23 cellular contexts compared by ENCODE assay signal in genomic region chr15:33016405-33017024, GRCh38.
DNase-seq lines count a peak whose midpoint lies in the region; ATAC-seq lines count a peak whose summit lies in the region.
"Had no signal": no experiment of that assay in that cellular context is flagged by ENCODE, and none has a peak within 500 bp of the region (broad histone marks: within the 10 kb centered on the region; RNA-seq: fewer than 3 reads in every experiment).

No MANE protein-coding gene starts in this region.

- H3K9me3 Mint-ChIP-seq in activated T-cell treated with anti-CD3 and anti-CD28 coated beads, Interleukin-2, amount 50 U/mL, for 4 hours = no peaks in the 10 kb centered on the region
- H3K9me3 Mint-ChIP-seq in naive thymus-derived CD4-positive, alpha-beta T cell = peaks cover 0 to 1% (median 0%) of the 10 kb centered on the region in 11 donors

- intact Hi-C loops in naive thymus-derived CD4-positive, alpha-beta T cell (cut with micrococcal nuclease) = no loop called here

- no peak overlapping the region for H3K4me3 Mint-ChIP-seq in activated T-cell treated with anti-CD3 and anti-CD28 coated beads, Interleukin-2, amount 50 U/mL, for 4 hours
- H3K4me3 Mint-ChIP-seq in naive thymus-derived CD4-positive, alpha-beta T cell = peak overlapping the region in 3 of 10 donors; percentile 12 to 68 (median 14)
- H3K4me3 Mint-ChIP-seq: activated CD8-positive, alpha-beta T cell treated with anti-CD3 and anti-CD28 coated beads, Interleukin-2, amount 10 ng/mL, durations not matched to agents 7 days and 5 days; nephron progenitor cell had no signal

- no peaks in the 10 kb centered on the region for H3K27me3 ChIP-seq in naive thymus-derived CD4-positive, alpha-beta T cell (ENCODE audit: control insufficient read depth in 2 of 2, insufficient read depth in 2 of 2, low read length in 2 of 2)
- H3K27me3 ChIP-seq: pancreas, spleen had no signal

- DNase-seq in activated T-cell treated with anti-CD3 and anti-CD28 coated beads, Interleukin-2, amount 50 U/mL, for 1 hour = peak; percentile 23
- DNase-seq in activated T-cell treated with anti-CD3 and anti-CD28 coated beads for 4 hours = no peak
- DNase-seq in NCI-H2171 (lab: John Stamatoyannopoulos, UW) = peak; percentile 11
- DNase-seq in activated T-cell treated with anti-CD3 and anti-CD28 coated beads, Interleukin-2, amount 50 U/mL, for 4 hours = no peak
- peak in 4 of 9 donors; percentile 15 to 81 (median 48) for DNase-seq in naive thymus-derived CD4-positive, alpha-beta T cell
- DNase-seq in cerebellum (ENCODE audit: low spot score) = no peak
- no peak for DNase-seq in NK-92 treated with Interleukin-12 subunit alpha and Interleukin-12 subunit beta, amount 100 ng/mL, for 24 hours (lab: John Stamatoyannopoulos, UW)
- DNase-seq in stimulated activated CD8-positive, alpha-beta memory T cell treated with anti-CD3 and anti-CD28 coated beads, Interleukin-4, amount 100 ng/mL, for 48 hours = no peak
- DNase-seq: activated CD4-positive, CD25-positive, alpha-beta regulatory T cell; activated CD8-positive, alpha-beta T cell treated with anti-CD3 and anti-CD28 coated beads, Interleukin-2, amount 10 ng/mL, durations not matched to agents 7 days and 5 days; activated naive CD4-positive, alpha-beta T cell treated with anti-CD3 and anti-CD28 coated beads, Interleukin-2, amount 50 U/mL, for 16 hours; C1 segment of cervical spinal cord; Calu3; caudate nucleus; GOT3; NCI-H1930; nephron progenitor cell; pancreas; right cardiac atrium; spleen; stimulated activated CD4-positive, alpha-beta T cell treated with anti-CD3 and anti-CD28 coated beads, Interleukin-4, amount 100 ng/mL, for 1 hour had no signal

- H3K4me3 ChIP-seq in naive thymus-derived CD4-positive, alpha-beta T cell (ENCODE audit: low read length) = no peak overlapping the region
- H3K4me3 ChIP-seq: pancreas, spleen, thoracic aorta had no signal

- H3K9me3 ChIP-seq in naive thymus-derived CD4-positive, alpha-beta T cell (ENCODE audit: control insufficient read depth in 2 of 3, low read length in 3 of 3) = no peaks in the 10 kb centered on the region
- H3K9me3 ChIP-seq: pancreas, spleen, thoracic aorta had no signal

- H3K4me1 Mint-ChIP-seq in activated T-cell treated with anti-CD3 and anti-CD28 coated beads, Interleukin-2, amount 50 U/mL, for 4 hours (ENCODE audit: low read depth) = no peaks in the 10 kb centered on the region
- H3K4me1 Mint-ChIP-seq in naive thymus-derived CD4-positive, alpha-beta T cell = peaks cover 0 to 33% (median 5%) of the 10 kb centered on the region in 7 donors

- POLR2A ChIA-PET in naive thymus-derived CD4-positive, alpha-beta T cell (lab: Charles Lee) = no interaction called here

- peak overlapping the region in 3 of 9 donors; percentile 11 to 98 (median 79) for H3K27ac Mint-ChIP-seq in naive thymus-derived CD4-positive, alpha-beta T cell
- H3K27ac Mint-ChIP-seq: activated CD8-positive, alpha-beta T cell treated with anti-CD3 and anti-CD28 coated beads, Interleukin-2, amount 10 ng/mL, durations not matched to agents 7 days and 5 days; nephron progenitor cell had no signal

- no peaks in the 10 kb centered on the region for H3K36me3 Mint-ChIP-seq in activated T-cell treated with anti-CD3 and anti-CD28 coated beads, Interleukin-2, amount 50 U/mL, for 4 hours (ENCODE audit: insufficient read depth)
- H3K36me3 Mint-ChIP-seq in naive thymus-derived CD4-positive, alpha-beta T cell = peaks cover 0 to 8% (median 0%) of the 10 kb centered on the region in 5 donors

- H3K36me3 ChIP-seq in naive thymus-derived CD4-positive, alpha-beta T cell (ENCODE audit: control insufficient read depth in 2 of 3, insufficient read depth in 3 of 3, low read length in 3 of 3) = no peaks in the 10 kb centered on the region
- H3K36me3 ChIP-seq: pancreas, spleen, thoracic aorta had no signal

- peak; percentile 37 to 57 for ATAC-seq in activated T-cell treated with anti-CD3 and anti-CD28 coated beads, Interleukin-2, amount 50 U/mL, for 4 hours
- peak; percentile 85 for ATAC-seq in naive thymus-derived CD4-positive, alpha-beta T cell
- ATAC-seq: activated CD8-positive, alpha-beta T cell treated with anti-CD3 and anti-CD28 coated beads, Interleukin-2, amount 10 ng/mL, durations not matched to agents 7 days and 5 days; right cardiac atrium; SK-N-SH treated with all-trans-retinoic acid at 6 μM for 48 hours had no signal

- CTCF ChIA-PET in naive thymus-derived CD4-positive, alpha-beta T cell (lab: Charles Lee) = no interaction called here

- H3K27ac ChIP-seq in naive thymus-derived CD4-positive, alpha-beta T cell (ENCODE audit: low read depth, low read length) = no peak overlapping the region
- H3K27ac ChIP-seq: pancreas, spleen, thoracic aorta had no signal

- H3K27me3 Mint-ChIP-seq in activated T-cell treated with anti-CD3 and anti-CD28 coated beads, Interleukin-2, amount 50 U/mL, for 4 hours (ENCODE audit: low read depth) = peaks cover 2% of the 10 kb centered on the region
- peaks cover 0 to 5% (median 3%) of the 10 kb centered on the region in 5 donors for H3K27me3 Mint-ChIP-seq in naive thymus-derived CD4-positive, alpha-beta T cell

- H3K4me1 ChIP-seq in naive thymus-derived CD4-positive, alpha-beta T cell (ENCODE audit: control insufficient read depth in 2 of 2, insufficient read depth in 2 of 2, low read length in 2 of 2) = no peaks in the 10 kb centered on the region
- H3K4me1 ChIP-seq: pancreas, spleen had no signal

Comparison
In these comparisons a context has a peak if more than half of its experiments do, and no peak if none do; other contexts are left out.
1. DNase-seq: peak in activated T-cell treated with anti-CD3 and anti-CD28 coated beads, Interleukin-2, amount 50 U/mL, for 1 hour (single experiment) and NCI-H2171 (single experiment); none in activated T-cell treated with anti-CD3 and anti-CD28 coated beads for 4 hours (single experiment), activated T-cell treated with anti-CD3 and anti-CD28 coated beads, Interleukin-2, amount 50 U/mL, for 4 hours (single experiment), cerebellum (single experiment), NK-92 treated with Interleukin-12 subunit alpha and Interleukin-12 subunit beta, amount 100 ng/mL, for 24 hours (single experiment) and stimulated activated CD8-positive, alpha-beta memory T cell treated with anti-CD3 and anti-CD28 coated beads, Interleukin-4, amount 100 ng/mL, for 48 hours (single experiment).